ENCODE assay signal across 16 cellular contexts in genomic region chr3:172359231-172359630, GRCh38.
"Had no signal": no experiment of that assay in that cellular context is flagged by ENCODE, and none has a peak within 500 bp of the region (broad histone marks: within the 10 kb centered on the region; RNA-seq: fewer than 3 reads in every experiment).

No MANE protein-coding gene starts in this region.

- FAIRE-seq: frontal cortex, keratinocyte had no signal

- H3K4me3 ChIP-seq: dorsolateral prefrontal cortex, heart left ventricle, neural progenitor cell, right atrium auricular region, transverse colon had no signal

- H3K9me3 ChIP-seq: right atrium auricular region, transverse colon had no signal

- H3K4me1 ChIP-seq: neural progenitor cell had no signal

- H3K36me3 ChIP-seq: neural progenitor cell had no signal

- H3K9ac ChIP-seq: neural progenitor cell had no signal

- DNase-seq: activated CD4-positive, alpha-beta T cell treated with anti-CD3 and anti-CD28 coated beads for 1 hour; activated CD4-positive, alpha-beta T cell treated with anti-CD3 and anti-CD28 coated beads, Interleukin-2, amount 50 U/mL, for 48 hours; activated gamma-delta T cell; activated naive CD8-positive, alpha-beta T cell treated with anti-CD3 and anti-CD28 coated beads for 36 hours; activated T-cell treated with anti-CD3 and anti-CD28 coated beads, Interleukin-2, amount 50 U/mL, for 4 hours; anterior cingulate cortex; dorsolateral prefrontal cortex; heart left ventricle; posterior cingulate gyrus; stimulated activated CD4-positive, alpha-beta T cell treated with anti-CD3 and anti-CD28 coated beads, Interleukin-1b, Interleukin-23, amount 100 ng/mL, for 48 hours; transverse colon had no signal

- ATAC-seq: activated T-cell treated with anti-CD3 and anti-CD28 coated beads, Interleukin-2, amount 50 U/mL, for 4 hours; heart left ventricle; stimulated activated memory B cell treated with anti-CD40 and anti-IgM and Interleukin-4, amounts not matched to agents 10 μg/mL and 1 μg/mL and 100 μg/mL, for 72 hours had no signal

- H3K27ac ChIP-seq: dorsolateral prefrontal cortex, heart left ventricle, neural progenitor cell, right atrium auricular region, transverse colon had no signal
